In the genomic region with DNA sequence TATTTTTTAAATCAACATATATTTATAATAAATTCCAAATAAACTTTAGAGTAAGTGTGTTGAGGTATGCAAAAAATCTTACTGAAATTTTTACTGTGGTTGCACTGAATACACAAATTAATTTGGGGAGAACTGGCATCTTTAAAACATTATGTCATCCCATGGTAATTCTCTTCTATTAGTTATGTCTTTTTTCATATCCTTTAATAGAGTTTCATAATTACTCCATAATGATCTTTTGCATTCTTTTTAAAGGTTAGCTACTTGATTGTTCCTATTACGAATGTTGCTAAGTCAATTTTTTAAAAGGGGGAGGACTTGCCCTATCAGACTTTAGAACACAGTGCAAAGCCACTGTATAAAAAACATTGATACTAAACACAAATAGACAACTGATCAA, we compare ENCODE assay signal across 10 cellular contexts. TPM values are rescaled to one million over a fixed set of nuclear protein-coding genes. Genes with fewer than 3 reads are reported as not detected.
"Had no signal": no experiment of that assay in that cellular context is flagged by ENCODE, and none has a peak within 500 bp of the region (broad histone marks: within the 10 kb centered on the region; RNA-seq: fewer than 3 reads in every experiment).

No MANE protein-coding gene starts in this region.

- DNase-seq: IMR-90, Kasumi-1, KBM-7, KG1 had no signal

- ATAC-seq: HepG2, K562 had no signal

- H3K4me3 ChIP-seq: K562 had no signal

- H3K9me3 Mint-ChIP-seq: IgD-negative memory B cell had no signal

- FAIRE-seq: HepG2, HTR-8/SVneo, K562 had no signal

- H3K9ac ChIP-seq: KMS-11 had no signal

- H3K27ac ChIP-seq: HL-60, KMS-11 had no signal

- H3K27me3 Mint-ChIP-seq: IgD-negative memory B cell had no signal

- H3K4me3 Mint-ChIP-seq: IgD-negative memory B cell had no signal

- H3K27ac Mint-ChIP-seq: IgD-negative memory B cell had no signal

- H3K4me2 ChIP-seq: KMS-11 had no signal

RNA-seq across cellular contexts. Expression of a gene that starts 26.8 kb away (rescaled TPM):
- total RNA-seq: HepG2 had no signal
